ENCODE assay signal across 9 cellular contexts in the genomic region with DNA sequence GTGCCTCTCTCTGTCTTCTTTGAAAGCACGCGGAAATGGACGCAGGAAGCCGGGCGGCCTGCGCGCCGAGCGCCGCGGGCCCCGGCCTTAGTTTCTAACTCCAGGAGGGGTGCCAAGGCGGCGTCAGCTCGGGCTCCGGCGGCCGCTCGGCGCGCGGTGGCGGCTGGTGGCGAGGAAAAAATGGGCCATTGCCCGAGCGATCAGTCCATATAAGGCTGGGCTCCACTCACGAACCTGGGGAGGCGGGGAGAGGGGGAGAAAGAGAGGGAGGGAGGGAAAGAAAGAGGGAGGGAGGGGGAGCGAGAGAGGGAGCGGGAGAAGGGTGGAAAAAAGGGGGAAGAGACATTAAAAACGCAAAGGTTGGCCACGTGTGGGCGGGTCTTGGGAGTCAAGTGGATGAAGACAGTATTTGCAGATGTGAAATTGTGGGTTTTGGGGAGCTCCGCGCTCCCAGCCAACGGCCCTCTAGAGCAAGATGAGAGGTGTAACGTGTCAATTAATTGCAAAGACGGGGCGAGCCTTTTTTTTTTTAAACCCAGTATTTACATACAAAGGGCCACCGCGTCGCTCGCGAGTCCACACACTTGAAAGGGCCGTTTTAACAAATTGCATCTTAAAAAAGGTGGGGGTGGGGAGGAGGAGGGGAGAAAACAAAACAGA. TPM values are rescaled to one million over a fixed set of nuclear protein-coding genes. Genes with fewer than 3 reads are reported as not detected.
A peak's percentile ranks its signal among the peaks of the same experiment; 100 is the strongest.
DNase-seq lines count a peak whose midpoint lies in the region; ATAC-seq lines count a peak whose summit lies in the region.
"Had no signal": no experiment of that assay in that cellular context is flagged by ENCODE, and none has a peak within 500 bp of the region (broad histone marks: within the 10 kb centered on the region; RNA-seq: fewer than 3 reads in every experiment).

NKX2-2 (minus strand) TSS at position 184 of the 660 bp plus-strand sequence. CDS start 395 bp downstream, outside the sequence.

- peak within 1 kb of the TSS; percentile 16; the same call in 1 of the 2 replicates for H3K4me3 ChIP-seq in GM23248
- H3K4me3 ChIP-seq in mucosa of stomach (ENCODE audit: low read length) = no peak within 1 kb of the TSS

- H3K27ac ChIP-seq in GM23248 (no peak within 1 kb of the TSS), angular gyrus (ENCODE audit: low read depth, low read length) (peak within 1 kb of the TSS; percentile 80)
- H3K27ac ChIP-seq: adrenal gland had no signal

- in situ Hi-C loops in GM23248 (cut with MboI) = no loop called here

- no peaks in the 10 kb centered on the region for H3F3A ChIP-seq in GM23248 (ENCODE audit: insufficient read depth)

- WGBS in GM23248 (ENCODE audit: low coverage in 1 of 2, low lambda C conversion rate in 2 of 2, missing lambda C conversion rate in 2 of 2), 2 experiments = 2 to 5% methylated on average over 40 to 45 of the region's 45 CpGs

- H3K79me2 ChIP-seq in GM23248 (ENCODE audit: insufficient read depth) = no peaks in the 10 kb centered on the region

- H3K9me2 ChIP-seq in GM23248 (ENCODE audit: insufficient read depth) = no peaks in the 10 kb centered on the region

- no peaks in the 10 kb centered on the region for H4K20me1 ChIP-seq in GM23248 (ENCODE audit: insufficient read depth)

- H3K4me2 ChIP-seq in GM23248 (ENCODE audit: unreplicated experiment) = no peak within 1 kb of the TSS

- no peak within 1 kb of the TSS for H2AFZ ChIP-seq in GM23248

- H3K9me3 ChIP-seq in GM23248 (ENCODE audit: low read depth) (no peaks in the 10 kb centered on the region), mucosa of stomach (ENCODE audit: control insufficient read depth, low read length) (no peaks in the 10 kb centered on the region)
- H3K9me3 ChIP-seq: adrenal gland had no signal

- H3K4me1 ChIP-seq in GM23248 (ENCODE audit: insufficient read depth) (peaks cover 3% of the 10 kb centered on the region; the same call in 1 of the 2 replicates), mucosa of stomach (ENCODE audit: control insufficient read depth, insufficient read depth, low read length) (peaks cover 10% of the 10 kb centered on the region)

- H3K9ac ChIP-seq in GM23248 = no peak within 1 kb of the TSS
- H3K9ac ChIP-seq in mucosa of stomach (ENCODE audit: low read length) = peak within 1 kb of the TSS; percentile 47

- DNase-seq in A172 (ENCODE audit: low spot score) = peak; percentile 56
- no peak for DNase-seq in GM23248

- H3K27me3 ChIP-seq in GM23248 (replicated peaks; ENCODE audit: insufficient read depth) (peaks cover 89% of the 10 kb centered on the region), mucosa of stomach (ENCODE audit: control insufficient read depth, insufficient read depth, low read length) (peaks cover 91% of the 10 kb centered on the region)

- ATAC-seq in HG03460 (IDR thresholded peaks at IDR 0.05; ENCODE audit: unreplicated experiment) (no peak), HG02981 (IDR thresholded peaks at IDR 0.05; ENCODE audit: unreplicated experiment) (no peak), HG03457 (IDR thresholded peaks at IDR 0.05; ENCODE audit: unreplicated experiment) (no peak), GM19452 (IDR thresholded peaks at IDR 0.05; ENCODE audit: unreplicated experiment) (no peak)

- H3K36me3 ChIP-seq in GM23248 (ENCODE audit: low read depth) = no peaks in the 10 kb centered on the region
- no peaks in the 10 kb centered on the region for H3K36me3 ChIP-seq in mucosa of stomach (ENCODE audit: control insufficient read depth, insufficient read depth, low read length)
- H3K36me3 ChIP-seq: adrenal gland had no signal

RNA-seq across cellular contexts. Expression of gene NKX2-2, which starts in this region (rescaled TPM):
- total RNA-seq in A172 (2014; rRNA removed; shearing (Covaris generic)) = 4.4 TPM in 2 replicates
- not detected in 2 replicates for total RNA-seq in GM23248 (2014; rRNA removed; shearing (Covaris generic))
- polyA plus RNA-seq in GM23248 (2016; fragmentation: Nextera tagmentation; extraction: Ambion mirVana) = not detected in 2 replicates
- total RNA-seq: adrenal gland had no signal
- polyA plus RNA-seq: adrenal gland had no signal
